In the genomic region with DNA sequence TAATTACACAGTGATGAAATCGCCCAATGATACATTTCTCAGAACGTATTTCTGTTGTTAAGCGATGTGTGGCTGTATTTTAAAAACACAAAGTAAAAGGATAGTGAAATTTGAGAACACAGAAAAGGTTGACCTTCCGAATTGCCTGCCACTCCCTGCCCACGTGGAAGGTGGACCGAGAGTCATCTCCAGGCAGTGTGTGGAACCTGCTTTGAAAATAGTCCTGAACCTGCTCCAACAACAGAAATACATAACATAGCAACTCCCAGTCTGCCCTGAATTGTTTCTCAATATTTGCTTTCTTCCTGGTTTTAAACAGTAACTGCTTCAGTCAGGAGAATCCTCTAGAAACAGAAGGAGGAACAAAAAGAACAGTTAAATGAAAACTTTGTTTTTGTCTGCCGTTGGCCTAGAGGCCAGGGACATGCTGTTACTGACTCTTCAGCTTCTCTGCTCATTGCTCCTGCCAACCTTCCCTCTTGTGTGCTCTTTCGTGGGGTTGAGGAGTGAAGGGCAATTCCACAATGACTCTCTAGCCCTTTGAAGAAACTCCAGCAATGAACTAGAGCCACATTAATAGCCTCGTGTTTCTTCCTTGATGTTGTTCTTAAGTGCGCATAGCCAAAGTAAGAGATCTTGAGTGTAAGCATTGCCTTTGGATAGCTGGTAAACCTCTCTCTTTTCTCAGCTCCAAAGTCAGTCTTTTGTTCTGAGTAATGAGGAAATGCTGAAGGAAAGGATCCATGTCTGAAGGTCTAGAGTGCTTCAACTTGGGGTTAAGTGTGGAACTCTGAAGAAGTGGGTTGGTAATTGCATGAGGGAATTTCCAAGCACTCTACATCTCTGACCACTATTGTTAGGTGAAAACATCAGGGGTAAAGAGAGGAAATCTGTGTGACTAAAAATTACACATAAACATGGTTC, we compare ENCODE assay signal across 14 cellular contexts.
"Had no signal": no experiment of that assay in that cellular context is flagged by ENCODE, and none has a peak within 500 bp of the region (broad histone marks: within the 10 kb centered on the region; RNA-seq: fewer than 3 reads in every experiment).

No MANE protein-coding gene starts in this region.

- ATAC-seq: body of pancreas; natural killer cell treated with Interleukin-12 subunit alpha and Interleukin-12 subunit beta and Interleukin-15 and Interleukin-18, amount 100 ng/mL, for 72 hours; psoas muscle; stimulated activated naive CD8-positive, alpha-beta T cell treated with anti-CD3 and anti-CD28 coated beads, Interleukin-15, Interleukin-2, amounts not matched to agents 100 U/mL and 50 U/mL, for 24 hours had no signal

- H3K9me3 ChIP-seq: body of pancreas, psoas muscle, uterus had no signal

- H3K27me3 ChIP-seq: body of pancreas, uterus had no signal

- DNase-seq: activated CD4-positive, alpha-beta T cell treated with anti-CD3 and anti-CD28 coated beads, Interleukin-2, amount 50 U/mL, for 4 hours; activated T-cell treated with anti-CD3 and anti-CD28 coated beads, Interleukin-2, amount 50 U/mL, for 1 hour; body of pancreas; endodermal cell; erythroblast; hippocampal formation; mammary epithelial cell; psoas muscle; stimulated activated CD4-positive, alpha-beta T cell treated with anti-CD3 and anti-CD28 coated beads, Interleukin-4, amount 100 ng/mL, for 1 hour; stimulated activated CD8-positive, alpha-beta memory T cell treated with anti-CD3 and anti-CD28 coated beads, Interleukin-4, amount 100 ng/mL, for 48 hours; stimulated activated naive CD8-positive, alpha-beta T cell treated with anti-CD3 and anti-CD28 coated beads, Interleukin-15, Interleukin-2, amounts not matched to agents 100 U/mL and 50 U/mL, for 24 hours; T-helper 2 cell; uterus had no signal

- H3K27ac ChIP-seq: body of pancreas, psoas muscle, uterus had no signal

- H3K4me1 ChIP-seq: body of pancreas, psoas muscle, uterus had no signal

- H3K36me3 ChIP-seq: uterus had no signal

- H3K4me3 ChIP-seq: body of pancreas, psoas muscle, uterus had no signal
